In genomic region chr11:65859812-65860277, GRCh38 we compare ENCODE assay signal across 8 cellular contexts. TPM values are rescaled to one million over a fixed set of nuclear protein-coding genes. Genes with fewer than 3 reads are reported as not detected.
DNase-seq lines count a peak whose midpoint lies in the region; ATAC-seq, FAIRE-seq and TF ChIP-seq lines count a peak whose summit lies in the region.

No MANE protein-coding gene starts in this region.

- H4K20me1 ChIP-seq in DND-41 (ENCODE audit: insufficient read depth, low read length) (peaks cover 59% of the 10 kb centered on the region), MM.1S (ENCODE audit: insufficient read depth, low read length) (peaks cover 20% of the 10 kb centered on the region)

- DNase-seq in DND-41 (no peak), MM.1S (peak; percentile 55), bronchial epithelial cell (ENCODE audit: low read depth) (no peak), NCI-H1417 (lab: John Stamatoyannopoulos, UW) (no peak)

- H3K9me2 ChIP-seq in MM.1S (replicated peaks; ENCODE audit: insufficient read depth, low read length): no peaks in the 10 kb centered on the region

- peaks cover 42% of the 10 kb centered on the region for H3F3A ChIP-seq in MM.1S (ENCODE audit: insufficient read depth, low read length)

- H3K36me3 ChIP-seq in DND-41 (ENCODE audit: insufficient read depth, low read length) (peaks cover 70% of the 10 kb centered on the region), MM.1S (replicated peaks; ENCODE audit: insufficient read depth, low read length) (peaks cover 17% of the 10 kb centered on the region), bronchial epithelial cell (ENCODE audit: control insufficient read depth, insufficient read depth, low read length) (peaks cover 44% of the 10 kb centered on the region), muscle layer of colon (ENCODE audit: insufficient read depth, low read length) (peaks cover 47% of the 10 kb centered on the region)

- H3K27me3 ChIP-seq in DND-41 (ENCODE audit: insufficient read depth, low read length, poor library complexity) (no peaks in the 10 kb centered on the region), MM.1S (replicated peaks; ENCODE audit: insufficient read depth, low read length) (no peaks in the 10 kb centered on the region), bronchial epithelial cell (ENCODE audit: control insufficient read depth, insufficient read depth, low read length) (no peaks in the 10 kb centered on the region), muscle layer of colon (ENCODE audit: control insufficient read depth in 1 of 2, insufficient read depth in 2 of 2, low read length in 2 of 2) (no peaks in the 10 kb centered on the region)

- no peaks in the 10 kb centered on the region for H3K9me3 ChIP-seq in DND-41 (ENCODE audit: insufficient read depth, low read length, severe bottlenecking)
- no peaks in the 10 kb centered on the region for H3K9me3 ChIP-seq in MM.1S (replicated peaks; ENCODE audit: insufficient read depth, low read length)
- H3K9me3 ChIP-seq in muscle layer of colon (ENCODE audit: low read length): no peaks in the 10 kb centered on the region

- H3K27ac ChIP-seq in DND-41 (ENCODE audit: low read length) (peak overlapping the region; percentile 90), MM.1S (ENCODE audit: low read length) (peak overlapping the region; percentile 86), muscle layer of colon (ENCODE audit: low read depth, low read length) (peak overlapping the region; percentile 99)

- peak overlapping the region; percentile 67 for H2AFZ ChIP-seq in DND-41 (ENCODE audit: low read depth, low read length)
- peak overlapping the region; percentile 67 for H2AFZ ChIP-seq in MM.1S (ENCODE audit: low read length)

- no peak for FAIRE-seq in bronchial epithelial cell (lab: Jason Lieb, UNC)

- peak overlapping the region; percentile 79 for H3K9ac ChIP-seq in DND-41 (ENCODE audit: low read depth, low read length)
- H3K9ac ChIP-seq in MM.1S (ENCODE audit: low read length): peak overlapping the region; percentile 93
- peak overlapping the region; percentile 93 for H3K9ac ChIP-seq in muscle layer of colon (ENCODE audit: low read length)

- H3K79me2 ChIP-seq in DND-41 (ENCODE audit: insufficient read depth, low read length): peaks cover 65% of the 10 kb centered on the region
- H3K79me2 ChIP-seq in MM.1S (ENCODE audit: low read length): peaks cover 59% of the 10 kb centered on the region

- H3K4me2 ChIP-seq in DND-41 (ENCODE audit: insufficient read depth, low read length) (peak overlapping the region; percentile 81), MM.1S (ENCODE audit: low read depth, low read length) (peak overlapping the region; percentile 96)

- ATAC-seq in DND-41 (ENCODE audit: insufficient read depth, low read depth) (no peak), GM18868 (IDR thresholded peaks at IDR 0.05; ENCODE audit: unreplicated experiment) (no peak), HG03354 (IDR thresholded peaks at IDR 0.05; ENCODE audit: poor library complexity, severe bottlenecking, unreplicated experiment) (no peak), HG03571 (IDR thresholded peaks at IDR 0.05; ENCODE audit: unreplicated experiment) (no peak)

- H3K4me3 ChIP-seq in DND-41 (ENCODE audit: low read depth in 1 of 2, low read length in 2 of 2) (peak overlapping the region; percentile 72 to 79; a peak in 3 of 4 replicates), MM.1S (ENCODE audit: low read length) (peak overlapping the region; percentile 99), bronchial epithelial cell (ENCODE audit: low read depth, low read length) (peak overlapping the region; percentile 98), muscle layer of colon (ENCODE audit: low read depth in 1 of 2, low read length in 2 of 2) (peak overlapping the region; percentile 68 to 71)

- peaks cover 64% of the 10 kb centered on the region for H3K4me1 ChIP-seq in DND-41 (ENCODE audit: insufficient read depth, low read length)
- peaks cover 16% of the 10 kb centered on the region for H3K4me1 ChIP-seq in MM.1S (ENCODE audit: low read length)
- H3K4me1 ChIP-seq in muscle layer of colon (ENCODE audit: insufficient read depth, low read length): peaks cover 45% of the 10 kb centered on the region

- no peak for TF ChIP-seq CTCF in DND-41 (IDR thresholded peaks at IDR 0.05; ENCODE audit: borderline replicate concordance, extremely low read depth, low read length, poor library complexity, severe bottlenecking)
- TF ChIP-seq CTCF in MM.1S (IDR thresholded peaks at IDR 0.05; ENCODE audit: low read length): no peak
- no peak for TF ChIP-seq CTCF in bronchial epithelial cell (IDR thresholded peaks at IDR 0.05; ENCODE audit: insufficient read depth, low read length, severe bottlenecking)

RNA-seq across cellular contexts. Expression of gene MUS81, which starts 0.4 kb away (rescaled TPM):
- total RNA-seq in bronchial epithelial cell: 58.4 and 63.8 TPM in 2 replicates

RNA-seq across cellular contexts. Expression of gene CFL1, which starts 1.9 kb away (rescaled TPM):
- total RNA-seq in bronchial epithelial cell: 764 and 971 TPM in 2 replicates

RNA-seq across cellular contexts. Expression of gene EFEMP2, which starts 12.8 kb away (rescaled TPM):
- 2.9 and 5.6 TPM in 2 replicates for total RNA-seq in bronchial epithelial cell

RNA-seq across cellular contexts. Expression of gene CTSW, which starts 19.8 kb away (rescaled TPM):
- not detected in 2 replicates for total RNA-seq in bronchial epithelial cell

RNA-seq across cellular contexts. Expression of gene SNX32, which starts 26.1 kb away (rescaled TPM):
- total RNA-seq in bronchial epithelial cell: under 0.01 TPM in 1 of 2 replicates, not detected in the other
